In genomic region chr6:106659859-106660258, GRCh38 we compare ENCODE assay signal across 2 cellular contexts.
TF ChIP-seq lines count a peak whose summit lies in the region.

No MANE protein-coding gene starts in this region.

TF ChIP-seq in IMR-90, 13 proteins besides CTCF, POLR2A, EP300 and RAD21:
- TF ChIP-seq SMC3 (IDR thresholded peaks at IDR 0.05; ENCODE audit: low read depth, low read length) (no peak), MAFK (IDR thresholded peaks at IDR 0.05; ENCODE audit: low read depth, low read length) (no peak), RCOR1 (IDR thresholded peaks at IDR 0.05; ENCODE audit: insufficient replicate concordance, low read length) (no peak), NFE2L2 (IDR thresholded peaks at IDR 0.05; ENCODE audit: low read depth, low read length) (no peak)

TF ChIP-seq in H1, 55 proteins besides CTCF, POLR2A, EP300 and RAD21:
- TF ChIP-seq NRF1 (IDR thresholded peaks at IDR 0.05; ENCODE audit: low read depth, low read length) (no peak), ATF3 (IDR thresholded peaks at IDR 0.05; ENCODE audit: insufficient read depth, low read depth, low read length) (no peak), GABPA (IDR thresholded peaks at IDR 0.05; ENCODE audit: borderline replicate concordance, insufficient read depth, low read length) (no peak), BACH1 (IDR thresholded peaks at IDR 0.05; ENCODE audit: low read length) (no peak), E2F6 (IDR thresholded peaks at IDR 0.05) (no peak), PHF8 (conservative IDR thresholded peaks at IDR 0.05; ENCODE audit: low read depth, low read length) (no peak), RXRA (IDR thresholded peaks at IDR 0.05; ENCODE audit: insufficient read depth, low read depth, low read length) (no peak), CREB1 (IDR thresholded peaks at IDR 0.05) (no peak), SUZ12 (IDR thresholded peaks at IDR 0.05; ENCODE audit: low read length) (no peak), KDM5A (IDR thresholded peaks at IDR 0.05; ENCODE audit: low read length) (no peak), TEAD4 (IDR thresholded peaks at IDR 0.05; ENCODE audit: low read depth, low read length) (no peak)
